21 cellular contexts compared by ENCODE assay signal in the genomic region with DNA sequence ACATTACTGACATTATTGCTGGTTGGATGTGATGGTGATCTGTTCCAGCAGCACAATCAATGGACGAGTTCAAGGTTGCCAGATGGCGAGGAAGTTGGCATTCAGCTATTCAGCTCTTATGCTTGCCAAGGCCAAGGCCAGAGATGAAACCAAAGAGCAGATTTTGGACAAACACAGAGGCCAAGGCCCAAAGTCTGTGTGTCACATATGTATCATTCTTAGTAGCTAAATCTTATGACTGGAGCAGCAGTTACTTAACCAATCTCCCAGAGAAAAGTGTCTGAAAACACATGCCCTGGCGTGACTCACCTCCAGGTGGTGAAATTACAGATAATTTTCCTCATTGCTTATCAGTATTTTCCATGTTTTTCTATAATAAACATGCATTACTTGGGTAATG.
A peak's percentile ranks its signal among the peaks of the same experiment; 100 is the strongest.
DNase-seq lines count a peak whose midpoint lies in the region; ATAC-seq and TF ChIP-seq lines count a peak whose summit lies in the region.
"Had no signal": no experiment of that assay in that cellular context is flagged by ENCODE, and none has a peak within 500 bp of the region (broad histone marks: within the 10 kb centered on the region; RNA-seq: fewer than 3 reads in every experiment).

No MANE protein-coding gene starts in this region.

- TF ChIP-seq CTCF in natural killer cell (IDR thresholded peaks at IDR 0.05) (no peak), Caco-2 (IDR thresholded peaks at IDR 0.05; ENCODE audit: insufficient read depth in 1 of 2, low read depth in 1 of 2, low read length in 1 of 2, severe bottlenecking in 1 of 2, unreplicated experiment in 1 of 2) (no peak)

- intact Hi-C loops in left colon (cut with DNase I, micrococcal nuclease) (no loop called here), natural killer cell (cut with micrococcal nuclease) (no loop called here), Caco-2 (cut with micrococcal nuclease; ENCODE audit: unreplicated experiment) (no loop called here)

- H3K9me3 ChIP-seq in Caco-2, result no peaks in the 10 kb centered on the region
- H3K9me3 ChIP-seq: colonic mucosa, gastrocnemius medialis, upper lobe of right lung had no signal

- no peaks in the 10 kb centered on the region for H3K27me3 ChIP-seq in Caco-2 (replicated peaks; ENCODE audit: control insufficient read depth, insufficient read depth, low read length)
- H3K27me3 ChIP-seq: colonic mucosa, gastrocnemius medialis, upper lobe of right lung had no signal

- CTCF ChIA-PET in Caco-2 (lab: Charles Lee), result no interaction called here

- POLR2A ChIA-PET in Caco-2 (lab: Charles Lee), result no interaction called here

- H3K27me3 Mint-ChIP-seq in natural killer cell (ENCODE audit: low read depth in 2 of 2) (no peaks in the 10 kb centered on the region), Caco-2 (ENCODE audit: insufficient read depth, unreplicated experiment) (peaks cover 2% of the 10 kb centered on the region)
- H3K27me3 Mint-ChIP-seq: stimulated activated naive CD8-positive, alpha-beta T cell treated with anti-CD3 and anti-CD28 coated beads, Interleukin-15, amount 100 ng/mL, for 72 hours had no signal

- H3K36me3 Mint-ChIP-seq in natural killer cell (no peaks in the 10 kb centered on the region), Caco-2 (ENCODE audit: insufficient read depth, unreplicated experiment) (no peaks in the 10 kb centered on the region)
- H3K36me3 Mint-ChIP-seq: CD4-positive, alpha-beta memory T cell had no signal

- no peak overlapping the region for H3K4me3 ChIP-seq in Caco-2 (ENCODE audit: low read depth, low read length)
- H3K4me3 ChIP-seq: colonic mucosa, gastrocnemius medialis, lower lobe of right lung, upper lobe of right lung had no signal

- H3K27ac Mint-ChIP-seq in natural killer cell (no peak overlapping the region), Caco-2 (ENCODE audit: unreplicated experiment) (no peak overlapping the region)
- H3K27ac Mint-ChIP-seq: activated CD4-positive, alpha-beta T cell treated with anti-CD3 and anti-CD28 coated beads for 36 hours; CD4-positive, alpha-beta memory T cell; stimulated activated naive CD8-positive, alpha-beta T cell treated with anti-CD3 and anti-CD28 coated beads, Interleukin-15, amount 100 ng/mL, for 72 hours had no signal

- peak; percentile 79 for DNase-seq in DMS 273 (lab: John Stamatoyannopoulos, UW; ENCODE audit: unreplicated experiment)
- peak; percentile 4 for DNase-seq in NCI-H2171 (lab: John Stamatoyannopoulos, UW)
- DNase-seq in cerebellar cortex (ENCODE audit: low spot score), result peak; percentile 85
- peak; percentile 76 for DNase-seq in left lobe of liver (ENCODE audit: low spot score)
- no peak for DNase-seq in left colon
- DNase-seq in natural killer cell, result no peak
- DNase-seq in Caco-2, result no peak
- DNase-seq: activated CD4-positive, alpha-beta T cell treated with anti-CD3 and anti-CD28 coated beads for 36 hours; activated CD8-positive, alpha-beta memory T cell treated with anti-CD3 and anti-CD28 coated beads, Interleukin-2, amount 50 U/mL, for 48 hours; aorta; CD4-positive, alpha-beta memory T cell; colonic mucosa; gastrocnemius medialis; lower lobe of right lung; NCI-H1105; NCI-H774; RPMI8226; stimulated activated naive CD8-positive, alpha-beta T cell treated with anti-CD3 and anti-CD28 coated beads, Interleukin-15, amount 100 ng/mL, for 72 hours; upper lobe of right lung had no signal

- BruUV-seq in Caco-2 (replicated peaks; lab: Mats Ljungman, UMichigan), result no TSS peak

- H3K4me1 Mint-ChIP-seq in natural killer cell, result no peaks in the 10 kb centered on the region
- no peaks in the 10 kb centered on the region for H3K4me1 Mint-ChIP-seq in Caco-2 (ENCODE audit: low read depth, unreplicated experiment)
- H3K4me1 Mint-ChIP-seq: activated CD4-positive, alpha-beta T cell treated with anti-CD3 and anti-CD28 coated beads for 36 hours; CD4-positive, alpha-beta memory T cell; stimulated activated naive CD8-positive, alpha-beta T cell treated with anti-CD3 and anti-CD28 coated beads, Interleukin-15, amount 100 ng/mL, for 72 hours had no signal

- H3K4me3 Mint-ChIP-seq in natural killer cell, result no peak overlapping the region
- H3K4me3 Mint-ChIP-seq in Caco-2 (ENCODE audit: unreplicated experiment), result no peak overlapping the region
- H3K4me3 Mint-ChIP-seq: activated CD4-positive, alpha-beta T cell treated with anti-CD3 and anti-CD28 coated beads for 36 hours; CD4-positive, alpha-beta memory T cell; stimulated activated naive CD8-positive, alpha-beta T cell treated with anti-CD3 and anti-CD28 coated beads, Interleukin-15, amount 100 ng/mL, for 72 hours had no signal

- no peaks in the 10 kb centered on the region for H3K4me1 ChIP-seq in Caco-2
- H3K4me1 ChIP-seq: colonic mucosa, gastrocnemius medialis, lower lobe of right lung, upper lobe of right lung had no signal

- H3K36me3 ChIP-seq in Caco-2 (ENCODE audit: control insufficient read depth, insufficient read depth, low read length), result no peaks in the 10 kb centered on the region
- H3K36me3 ChIP-seq: colonic mucosa, gastrocnemius medialis, lower lobe of right lung, upper lobe of right lung had no signal

- ATAC-seq in left lobe of liver (peak; percentile 96), left colon (no peak), natural killer cell (no peak), GM18858 (IDR thresholded peaks at IDR 0.05; ENCODE audit: unreplicated experiment) (no peak)
- ATAC-seq: activated CD4-positive, alpha-beta T cell treated with anti-CD3 and anti-CD28 coated beads for 36 hours; gastrocnemius medialis; HCT116; lower lobe of right lung; stimulated activated naive CD8-positive, alpha-beta T cell treated with anti-CD3 and anti-CD28 coated beads, Interleukin-15, amount 100 ng/mL, for 72 hours; upper lobe of right lung had no signal

- H3K9me3 Mint-ChIP-seq in natural killer cell, result peaks cover 2 to 7% of the 10 kb centered on the region in 2 donors
- H3K9me3 Mint-ChIP-seq in Caco-2 (ENCODE audit: unreplicated experiment), result no peaks in the 10 kb centered on the region

Comparison
In these comparisons a context has a peak if more than half of its experiments do, and no peak if none do; other contexts are left out.
1. DNase-seq: peak in DMS 273 (single experiment), NCI-H2171 (single experiment), cerebellar cortex (single experiment) and left lobe of liver (single experiment); none in left colon (0 of 2), natural killer cell (single experiment) and Caco-2 (0 of 2).